In the genomic region with DNA sequence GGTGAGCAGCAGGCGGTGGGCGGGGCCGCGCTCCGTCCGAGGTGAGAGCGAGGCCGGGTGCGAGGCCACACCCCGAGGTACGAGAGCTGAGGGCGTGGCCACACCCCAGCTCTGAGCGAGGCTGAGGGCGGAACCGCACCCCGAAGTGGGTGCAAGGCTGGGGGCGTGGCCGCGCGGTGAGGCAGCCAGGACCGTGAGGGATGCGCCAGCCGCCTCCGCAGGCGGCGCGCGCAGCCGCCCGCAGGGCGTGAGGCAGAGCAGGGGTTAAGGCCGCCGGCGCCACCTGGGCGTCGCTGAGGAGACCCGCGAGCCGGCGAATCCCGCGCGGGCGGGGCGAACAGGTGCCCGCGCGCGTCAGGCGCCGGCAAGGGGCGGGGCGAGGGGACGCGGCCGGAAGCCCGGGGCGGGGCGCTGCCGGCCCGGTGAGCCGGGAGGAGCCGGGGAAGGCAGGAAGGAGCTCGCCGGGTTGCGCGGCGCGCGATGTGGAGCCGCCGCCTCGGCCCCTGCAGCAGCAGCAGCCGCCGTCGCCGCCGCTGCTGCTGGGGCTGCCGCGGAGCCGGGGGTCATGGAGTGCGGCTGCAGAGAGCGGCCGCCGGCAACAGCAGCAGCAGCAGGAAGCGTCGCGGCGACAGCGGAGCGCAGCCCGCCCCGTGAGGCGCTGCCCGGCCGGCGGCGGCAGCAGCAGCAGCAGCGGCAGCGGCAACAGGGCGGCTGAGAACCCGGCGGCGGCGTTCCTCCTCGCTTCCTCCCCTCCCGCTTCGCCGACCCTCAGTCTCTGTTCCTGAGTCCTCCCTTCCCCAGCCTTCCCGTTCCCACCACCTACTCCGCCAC, we compare ENCODE assay signal across 8 cellular contexts. TPM values are rescaled to one million over a fixed set of nuclear protein-coding genes. Genes with fewer than 3 reads are reported as not detected.
A peak's percentile ranks its signal among the peaks of the same experiment; 100 is the strongest.
DNase-seq lines count a peak whose midpoint lies in the region; ATAC-seq, FAIRE-seq and TF ChIP-seq lines count a peak whose summit lies in the region.

Gene BICDL1, plus strand, starts transcription at position 449 of the 831 bp plus-strand sequence. CDS start 633 bp downstream, outside the sequence.

- peaks cover 46% of the 10 kb centered on the region for H3K27me3 ChIP-seq in astrocyte (ENCODE audit: insufficient read depth, low read length)

- TF ChIP-seq CTCF in astrocyte (IDR thresholded peaks at IDR 0.05; ENCODE audit: insufficient read depth, low read depth, low read length) = no peak

- no peaks in the 10 kb centered on the region for H3K36me3 ChIP-seq in astrocyte (ENCODE audit: insufficient read depth, low read length)

- FAIRE-seq in astrocyte (lab: Jason Lieb, UNC) = no peak

- H3K4me3 Mint-ChIP-seq in T-helper 2 cell treated with Interferon-gamma antibody and Interleukin-4, amounts not matched to agents 5 μg/mL and 100 μg/mL, for 36 hours = peak within 1 kb of the TSS; percentile 89
- H3K4me3 Mint-ChIP-seq in astrocyte (ENCODE audit: unreplicated experiment) = peak within 1 kb of the TSS; percentile 85

- ATAC-seq in GM18519 (IDR thresholded peaks at IDR 0.05; ENCODE audit: low FRiP score, unreplicated experiment) = peak; percentile 86
- ATAC-seq in HG02973 (IDR thresholded peaks at IDR 0.05; ENCODE audit: unreplicated experiment) = peak; percentile 73

- peak within 1 kb of the TSS; percentile 55 for H3K4me3 ChIP-seq in astrocyte (ENCODE audit: insufficient read depth, low read depth, low read length)
- H3K4me3 ChIP-seq in skeletal muscle cell (ENCODE audit: low read depth, low read length) = peak within 1 kb of the TSS; percentile 54

- no peaks in the 10 kb centered on the region for H3K9me3 Mint-ChIP-seq in T-helper 2 cell treated with Interferon-gamma antibody and Interleukin-4, amounts not matched to agents 5 μg/mL and 100 μg/mL, for 36 hours
- H3K9me3 Mint-ChIP-seq in astrocyte (ENCODE audit: unreplicated experiment) = no peaks in the 10 kb centered on the region

- H3K27me3 Mint-ChIP-seq in T-helper 2 cell treated with Interferon-gamma antibody and Interleukin-4, amounts not matched to agents 5 μg/mL and 100 μg/mL, for 36 hours (ENCODE audit: low read depth) = peaks cover 11% of the 10 kb centered on the region
- H3K27me3 Mint-ChIP-seq in astrocyte (ENCODE audit: low read depth, unreplicated experiment) = peaks cover 25% of the 10 kb centered on the region

- no peak within 1 kb of the TSS for H3K9ac ChIP-seq in astrocyte (ENCODE audit: low read length)

- H3K36me3 Mint-ChIP-seq in T-helper 2 cell treated with Interferon-gamma antibody and Interleukin-4, amounts not matched to agents 5 μg/mL and 100 μg/mL, for 36 hours (ENCODE audit: low read depth) = peaks cover 12% of the 10 kb centered on the region
- H3K36me3 Mint-ChIP-seq in astrocyte (ENCODE audit: low read depth, unreplicated experiment) = no peaks in the 10 kb centered on the region

- no peaks in the 10 kb centered on the region for H3K79me2 ChIP-seq in astrocyte (ENCODE audit: insufficient read depth, low read length)

- peak within 1 kb of the TSS; percentile 77 for H2AFZ ChIP-seq in astrocyte (ENCODE audit: low read depth, low read length)

- H3K4me1 ChIP-seq in astrocyte (ENCODE audit: insufficient read depth, low read length) = no peaks in the 10 kb centered on the region

- H3K9me3 ChIP-seq in astrocyte (ENCODE audit: insufficient read depth, low read depth, low read length) = no peaks in the 10 kb centered on the region

- H3K4me1 Mint-ChIP-seq in T-helper 2 cell treated with Interferon-gamma antibody and Interleukin-4, amounts not matched to agents 5 μg/mL and 100 μg/mL, for 36 hours (ENCODE audit: low read depth) = peaks cover 27% of the 10 kb centered on the region
- peaks cover 6% of the 10 kb centered on the region for H3K4me1 Mint-ChIP-seq in astrocyte (ENCODE audit: low read depth, unreplicated experiment)

- no peak within 1 kb of the TSS for H3K27ac ChIP-seq in astrocyte (ENCODE audit: low read depth, low read length)

- DNase-seq in NCI-H187 treated with DMSO at 0.1 percent for 48 hours (lab: John Stamatoyannopoulos, UW) (peak; percentile 88), astrocyte (ENCODE audit: low read depth) (peak; percentile 11), iPS DF 4.7 (ENCODE audit: extremely low read depth, low spot score) (peak; percentile 68), skeletal muscle cell (ENCODE audit: low read depth) (no peak), KG1 (lab: John Stamatoyannopoulos, UW) (no peak)
- DNase-seq in T-helper 2 cell treated with Interferon-gamma antibody and Interleukin-4, amounts not matched to agents 5 μg/mL and 100 μg/mL, for 36 hours (ENCODE audit: low spot score) = peak; percentile 99

- H3K27ac Mint-ChIP-seq in T-helper 2 cell treated with Interferon-gamma antibody and Interleukin-4, amounts not matched to agents 5 μg/mL and 100 μg/mL, for 36 hours = peak within 1 kb of the TSS; percentile 84
- no peak within 1 kb of the TSS for H3K27ac Mint-ChIP-seq in astrocyte (ENCODE audit: unreplicated experiment)

- H4K20me1 ChIP-seq in astrocyte (ENCODE audit: insufficient read depth, low read length) = no peaks in the 10 kb centered on the region

- peak within 1 kb of the TSS; percentile 88 for H3K4me2 ChIP-seq in astrocyte (ENCODE audit: low read length)

RNA-seq across cellular contexts. Expression of gene BICDL1, which starts in this region (rescaled TPM):
- total RNA-seq in astrocyte = 7.3 and 8.8 TPM in 2 replicates

Comparison
In these comparisons a context has a peak if more than half of its experiments do, and no peak if none do; other contexts are left out.
1. DNase-seq: peak in NCI-H187 treated with DMSO at 0.1 percent for 48 hours (single experiment), T-helper 2 cell treated with Interferon-gamma antibody and Interleukin-4, amounts not matched to agents 5 μg/mL and 100 μg/mL, for 36 hours (single experiment), astrocyte (single experiment) and iPS DF 4.7 (single experiment); none in skeletal muscle cell (single experiment) and KG1 (single experiment).